Comparison of ENCODE assay signal across 1 cellular context in genomic region chr12:105106621-105107020, GRCh38.
TF ChIP-seq lines count a peak whose summit lies in the region.

No MANE protein-coding gene starts in this region.

TF ChIP-seq in IMR-90, 13 proteins besides CTCF, POLR2A, EP300 and RAD21 (continued from another document):
- TF ChIP-seq CHD1 (IDR thresholded peaks at IDR 0.05; ENCODE audit: low read depth, low read length) (no peak), CEBPB (IDR thresholded peaks at IDR 0.05; ENCODE audit: low read depth, low read length) (no peak), MXI1 (IDR thresholded peaks at IDR 0.05; ENCODE audit: borderline replicate concordance, low read depth, low read length) (no peak), ELK1 (IDR thresholded peaks at IDR 0.05; ENCODE audit: borderline replicate concordance, low read depth, low read length) (no peak), RFX5 (IDR thresholded peaks at IDR 0.05; ENCODE audit: low read depth, low read length) (no peak)
